In genomic region chr7:114415054-114415997, GRCh38 we compare ENCODE assay signal across 10 cellular contexts. TPM values are rescaled to one million over a fixed set of nuclear protein-coding genes. Genes with fewer than 3 reads are reported as not detected.
DNase-seq lines count a peak whose midpoint lies in the region; ATAC-seq, FAIRE-seq and TF ChIP-seq lines count a peak whose summit lies in the region.
"Had no signal": no experiment of that assay in that cellular context is flagged by ENCODE, and none has a peak within 500 bp of the region (broad histone marks: within the 10 kb centered on the region; RNA-seq: fewer than 3 reads in every experiment).

No MANE protein-coding gene starts in this region.

- H3K4me2 ChIP-seq in GM12878 (ENCODE audit: control insufficient read depth, insufficient read depth) = no peak overlapping the region

- RAD21 ChIA-PET in GM12878 (lab: Charles Lee; ENCODE audit: unreplicated experiment) = interaction anchor here (0.7 to 1.2 kb wide), 3 partner anchors 10 to 223 kb away, joined by 3 to 4 read pairs (median 3); no protein-coding TSS in a partner anchor

- no peak overlapping the region for H3K27ac Mint-ChIP-seq in activated T-helper 2 cell treated with anti-CD3 and anti-CD28 coated beads, Interferon-gamma antibody, Interleukin-2, Interleukin-4, amounts not matched to agents 10 μg/mL and 5 μg/mL and 100 μg/mL, durations not matched to agents 14 hours and 24 hours and 36 hours

- ATAC-seq in GM12878 (peak; percentile 38), right lobe of liver (peak; percentile 75 to 87 (median 77)), GM21390 (IDR thresholded peaks at IDR 0.05; ENCODE audit: unreplicated experiment) (no peak)

- no peaks in the 10 kb centered on the region for H4K20me1 ChIP-seq in GM12878 (ENCODE audit: control insufficient read depth, insufficient read depth)

- no peaks in the 10 kb centered on the region for H3K9me3 ChIP-seq in GM12878 (replicated peaks; ENCODE audit: control insufficient read depth, insufficient read depth, low read length)
- no peaks in the 10 kb centered on the region for H3K9me3 ChIP-seq in right lobe of liver

- SMC1A ChIA-PET in GM12878 (lab: Charles Lee; ENCODE audit: uncharacterized antibody, unreplicated experiment) = interaction anchor here (0.6 to 1.5 kb wide), 6 partner anchors 10 to 475 kb away, joined by 3 to 4 read pairs (median 3); no protein-coding TSS in a partner anchor

- no peaks in the 10 kb centered on the region for H3K4me1 ChIP-seq in GM12878 (ENCODE audit: control insufficient read depth, insufficient read depth, low read length)
- H3K4me1 ChIP-seq in right lobe of liver = peaks cover 0 to 25% (median 3%) of the 10 kb centered on the region in 4 donors
- no peaks in the 10 kb centered on the region for H3K4me1 ChIP-seq in urinary bladder (ENCODE audit: insufficient read depth)

- H3K79me2 ChIP-seq in GM12878 (ENCODE audit: control insufficient read depth, insufficient read depth, low read length) = no peaks in the 10 kb centered on the region

- no peak for TF ChIP-seq POLR2A in GM12878 (IDR thresholded peaks at IDR 0.05; ENCODE audit: low read depth, low read length)
- TF ChIP-seq POLR2A in right lobe of liver (IDR thresholded peaks at IDR 0.05) = no peak

- no peak overlapping the region for H3K27ac ChIP-seq in GM12878 (ENCODE audit: control insufficient read depth, insufficient read depth)
- peak overlapping the region; percentile 41 to 80 (median 78) for H3K27ac ChIP-seq in right lobe of liver
- H3K27ac ChIP-seq in urinary bladder (ENCODE audit: low read depth) = peak overlapping the region; percentile 38

- intact Hi-C loops in GM12878 (cut with micrococcal nuclease; ENCODE audit: unreplicated experiment) (no loop called here), right lobe of liver (cut with DNase I) (loop anchor here in 1 of 2 donors (10.0 kb wide), 1 partner anchor 331 kb away; no protein-coding TSS in a partner anchor)
- intact Hi-C loops in activated T-helper 2 cell treated with anti-CD3 and anti-CD28 coated beads, Interferon-gamma antibody, Interleukin-2, Interleukin-4, amounts not matched to agents 10 μg/mL and 5 μg/mL and 100 μg/mL, durations not matched to agents 14 hours and 24 hours and 36 hours (cut with micrococcal nuclease) = no loop called here

- H3K9ac ChIP-seq in GM12878 (ENCODE audit: control insufficient read depth, insufficient read depth, low read length) = no peak overlapping the region

- DNase-seq in NCI-H2107 treated with DMSO at 0.1 percent for 48 hours (lab: John Stamatoyannopoulos, UW; ENCODE audit: unreplicated experiment) = peak; percentile 12
- no peak for DNase-seq in NCI-H2107 (lab: John Stamatoyannopoulos, UW)
- no peak for DNase-seq in GM12878 (ENCODE audit: low read depth, low spot score)
- peak in 2 of 3 donors; percentile 26 to 46 for DNase-seq in right lobe of liver
- DNase-seq in NCI-H2029 (lab: John Stamatoyannopoulos, UW) = no peak
- DNase-seq in activated T-helper 2 cell treated with anti-CD3 and anti-CD28 coated beads, Interferon-gamma antibody, Interleukin-2, Interleukin-4, amounts not matched to agents 10 μg/mL and 5 μg/mL and 100 μg/mL, durations not matched to agents 14 hours and 24 hours and 36 hours (ENCODE audit: low spot score) = no peak
- DNase-seq: activated T-cell treated with anti-CD3 and anti-CD28 coated beads for 4 hours, glutamatergic neuron had no signal

- CTCF ChIA-PET in GM12878 (lab: Yijun Ruan, JAX) = interaction anchor here (0.8 to 3.7 kb wide), 3 partner anchors 9 to 245 kb away, joined by 3 to 32 read pairs (median 3); no protein-coding TSS in a partner anchor

- in situ Hi-C loops in GM12878 (cut with MboI) = no loop called here

- no peak for FAIRE-seq in GM12878 (lab: Jason Lieb, UNC)

- no peak overlapping the region for H3K4me3 Mint-ChIP-seq in activated T-helper 2 cell treated with anti-CD3 and anti-CD28 coated beads, Interferon-gamma antibody, Interleukin-2, Interleukin-4, amounts not matched to agents 10 μg/mL and 5 μg/mL and 100 μg/mL, durations not matched to agents 14 hours and 24 hours and 36 hours (ENCODE audit: low read depth)

- H3K27me3 Mint-ChIP-seq in activated T-helper 2 cell treated with anti-CD3 and anti-CD28 coated beads, Interferon-gamma antibody, Interleukin-2, Interleukin-4, amounts not matched to agents 10 μg/mL and 5 μg/mL and 100 μg/mL, durations not matched to agents 14 hours and 24 hours and 36 hours (ENCODE audit: low read depth) = peaks cover 4% of the 10 kb centered on the region

- TF ChIP-seq CTCF in GM12878 (IDR thresholded peaks at IDR 0.05 in 2 of 3, conservative IDR thresholded peaks at IDR 0.05 in 1 of 3; ENCODE audit: control insufficient read depth in 2 of 3, extremely low read depth in 1 of 3, insufficient read depth in 1 of 3, low read depth in 3 of 3, low read length in 3 of 3) (no peak), right lobe of liver (IDR thresholded peaks at IDR 0.05) (no peak)

- no peaks in the 10 kb centered on the region for H3K36me3 ChIP-seq in GM12878 (ENCODE audit: control insufficient read depth in 2 of 2, insufficient read depth in 2 of 2, low read length in 1 of 2)
- H3K36me3 ChIP-seq in right lobe of liver = no peaks in the 10 kb centered on the region
- H3K36me3 ChIP-seq in urinary bladder (ENCODE audit: insufficient read depth) = no peaks in the 10 kb centered on the region

- POLR2A ChIA-PET in GM12878 (lab: Charles Lee) = interaction anchor here (0.7 kb wide), 1 partner anchor 183 kb away, joined by 3 read pairs; no protein-coding TSS in a partner anchor

- 36% methylated on average over 14 of the region's 14 CpGs for WGBS in GM12878 (ENCODE audit: insufficient coverage, insufficient replicate concordance, low lambda C conversion rate, missing lambda C conversion rate)
- WGBS in right lobe of liver (ENCODE audit: insufficient coverage, low coverage, low lambda C conversion rate, missing lambda C conversion rate) = 14% methylated on average over 14 of the region's 14 CpGs
- WGBS in urinary bladder = 11% methylated on average over 14 of the region's 14 CpGs

- no TSS peak for BruUV-seq in GM12878 (replicated peaks; lab: Mats Ljungman, UMichigan)

- H3K9me3 Mint-ChIP-seq in activated T-helper 2 cell treated with anti-CD3 and anti-CD28 coated beads, Interferon-gamma antibody, Interleukin-2, Interleukin-4, amounts not matched to agents 10 μg/mL and 5 μg/mL and 100 μg/mL, durations not matched to agents 14 hours and 24 hours and 36 hours = no peaks in the 10 kb centered on the region

- TF ChIP-seq EP300 in GM12878 (IDR thresholded peaks at IDR 0.05; ENCODE audit: borderline replicate concordance in 1 of 2, control insufficient read depth in 1 of 2, low read depth in 2 of 2, low read length in 2 of 2) = no peak

- no peaks in the 10 kb centered on the region for H3K4me1 Mint-ChIP-seq in activated T-helper 2 cell treated with anti-CD3 and anti-CD28 coated beads, Interferon-gamma antibody, Interleukin-2, Interleukin-4, amounts not matched to agents 10 μg/mL and 5 μg/mL and 100 μg/mL, durations not matched to agents 14 hours and 24 hours and 36 hours (ENCODE audit: low read depth)

- no peak for TF ChIP-seq RAD21 in GM12878 (IDR thresholded peaks at IDR 0.05; ENCODE audit: insufficient read depth, low read depth, low read length)

- no peaks in the 10 kb centered on the region for H3K36me3 Mint-ChIP-seq in activated T-helper 2 cell treated with anti-CD3 and anti-CD28 coated beads, Interferon-gamma antibody, Interleukin-2, Interleukin-4, amounts not matched to agents 10 μg/mL and 5 μg/mL and 100 μg/mL, durations not matched to agents 14 hours and 24 hours and 36 hours (ENCODE audit: low read depth)

- no peaks in the 10 kb centered on the region; a peak in 2 of 4 replicates for H3K27me3 ChIP-seq in GM12878 (replicated peaks in 1 of 2; ENCODE audit: control insufficient read depth in 2 of 2, insufficient read depth in 2 of 2, low read length in 1 of 2)
- H3K27me3 ChIP-seq in right lobe of liver = no peaks in the 10 kb centered on the region

- H3K4me3 ChIP-seq in GM12878 (no peak overlapping the region), right lobe of liver (peak overlapping the region; percentile 25 to 52 (median 43)), urinary bladder (ENCODE audit: low read depth, low read length) (peak overlapping the region; percentile 15)

- no peak overlapping the region for H2AFZ ChIP-seq in GM12878 (ENCODE audit: control insufficient read depth, low read depth, low read length)

TF ChIP-seq in GM12878, 131 proteins besides CTCF, POLR2A, EP300 and RAD21 (continues in another document):
- TF ChIP-seq FOS (IDR thresholded peaks at IDR 0.05; ENCODE audit: borderline replicate concordance, extremely low read depth, insufficient read length) = no peak

RNA-seq across cellular contexts. Expression of gene FOXP2, which starts 0.7 kb away (rescaled TPM):
- total RNA-seq in GM12878 (2013; cell fraction: nucleolus; rRNA removed) = 0.83 and 1.1 TPM in 2 replicates
- total RNA-seq in GM12878 (2014; rRNA removed) = 2.4 and 3.8 TPM in 2 replicates
- 2.3 and 2.5 TPM in 2 replicates for total RNA-seq in GM12878 (2014; rRNA removed; fragmentation: Illumina TruSeq; extraction: Trizol)
- total RNA-seq in GM12878 (2021) = 1.8 and 2.1 TPM in 2 replicates
- 0.08 TPM for polyA plus RNA-seq in GM12878 (2011; ENCODE audit: low read depth)
- polyA plus RNA-seq in GM12878 (2011; rRNA removed) = 1.4 TPM in 2 replicates
- polyA plus RNA-seq in GM12878 (2011; cell fraction: cytosol; rRNA removed) = 1.2 and 1.7 TPM in 2 replicates
- 0.72 and 1.5 TPM in 2 replicates for polyA plus RNA-seq in GM12878 (2011; cell fraction: nucleus; rRNA removed)
- polyA plus RNA-seq in GM12878 (2012) = 0.12 and 0.14 TPM in 2 replicates
- polyA plus RNA-seq in GM12878 (2014; fragmentation: Illumina TruSeq; extraction: Trizol) = 1.7 and 1.8 TPM in 2 replicates
- polyA plus RNA-seq in GM12878 (2014; fragmentation: Nextera tagmentation; extraction: Ambion mirVana) = 1 to 10 TPM in 1 of 2 experiments, under 1 TPM in 1; 0.99 to 1.2 TPM
- polyA plus RNA-seq in GM12878 (2014; rRNA removed) = 1.4 and 1.8 TPM in 2 replicates
- polyA plus RNA-seq in GM12878 (2016; fragmentation: Nextera tagmentation; extraction: Ambion mirVana) = 1 to 10 TPM; 1.9 to 2.5 TPM
- polyA minus RNA-seq in GM12878 (2011; rRNA and poly(A)+ RNA removed) = 2.0 and 4.6 TPM in 2 replicates
- 0.53 and 2.7 TPM in 2 replicates for polyA minus RNA-seq in GM12878 (2011; cell fraction: cytosol; rRNA and poly(A)+ RNA removed)
- 2.2 and 5.3 TPM in 2 replicates for polyA minus RNA-seq in GM12878 (2011; cell fraction: nucleus; rRNA and poly(A)+ RNA removed)
- total RNA-seq in right lobe of liver = 1 to 10 TPM; 2.9 to 8.3 (median 4.4) TPM
- total RNA-seq in urinary bladder = 85.2 TPM
- 13.8 TPM for polyA plus RNA-seq in urinary bladder
- total RNA-seq in activated T-helper 2 cell treated with anti-CD3 and anti-CD28 coated beads, Interferon-gamma antibody, Interleukin-2, Interleukin-4, amounts not matched to agents 10 μg/mL and 5 μg/mL and 100 μg/mL, durations not matched to agents 14 hours and 24 hours and 36 hours = 0.05 and 0.14 TPM in 2 replicates

Comparison
In these comparisons a context has a peak if more than half of its experiments do, and no peak if none do; other contexts are left out.
1. DNase-seq: peak in NCI-H2107 treated with DMSO at 0.1 percent for 48 hours (single experiment) and right lobe of liver (2 of 3); none in NCI-H2107 (single experiment), GM12878 (single experiment), NCI-H2029 (single experiment) and activated T-helper 2 cell treated with anti-CD3 and anti-CD28 coated beads, Interferon-gamma antibody, Interleukin-2, Interleukin-4, amounts not matched to agents 10 μg/mL and 5 μg/mL and 100 μg/mL, durations not matched to agents 14 hours and 24 hours and 36 hours (single experiment).